In the genomic region with DNA sequence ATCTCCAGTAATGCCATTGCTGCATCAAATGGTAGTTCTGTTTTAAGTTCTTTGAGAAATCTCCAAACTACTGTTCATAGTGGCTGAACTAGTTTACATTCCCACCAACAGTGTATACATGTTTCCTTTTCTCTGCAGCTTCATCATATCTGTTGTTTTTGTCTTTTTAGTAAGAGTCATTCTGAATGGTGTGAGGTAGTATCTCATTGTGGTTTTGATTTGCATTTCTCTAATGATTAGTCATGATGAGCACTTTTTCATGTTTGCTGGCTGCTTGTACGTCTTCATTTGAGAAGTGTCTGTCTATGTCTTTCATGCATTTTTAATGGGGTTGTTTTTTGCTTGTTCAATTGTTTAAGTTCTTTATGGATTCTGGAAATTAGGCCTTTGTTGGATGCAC, we compare ENCODE assay signal across 18 cellular contexts. TPM values are rescaled to one million over a fixed set of nuclear protein-coding genes. Genes with fewer than 3 reads are reported as not detected.
DNase-seq lines count a peak whose midpoint lies in the region; ATAC-seq, FAIRE-seq and TF ChIP-seq lines count a peak whose summit lies in the region.
"Had no signal": no experiment of that assay in that cellular context is flagged by ENCODE, and none has a peak within 500 bp of the region (broad histone marks: within the 10 kb centered on the region; RNA-seq: fewer than 3 reads in every experiment).

No MANE protein-coding gene starts in this region.

- ATAC-seq in GM21381 (IDR thresholded peaks at IDR 0.05; ENCODE audit: unreplicated experiment) (peak; percentile 62), GM21723 (IDR thresholded peaks at IDR 0.05; ENCODE audit: unreplicated experiment) (no peak), HG02885 (IDR thresholded peaks at IDR 0.05; ENCODE audit: poor library complexity, unreplicated experiment) (no peak)
- ATAC-seq: pancreas had no signal

- TF ChIP-seq POLR2A in GM12892 (IDR thresholded peaks at IDR 0.05; ENCODE audit: low read depth, low read length) = no peak

- DNase-seq in GM12892 (ENCODE audit: insufficient read length) = no peak
- peak; percentile 10 for DNase-seq in fibroblast of mammary gland (ENCODE audit: low read depth)
- no peak for DNase-seq in SK-N-DZ (ENCODE audit: low spot score)
- DNase-seq in D341Med (ENCODE audit: low spot score) = no peak
- DNase-seq: activated gamma-delta T cell, GOT3, NCI-H1694 treated with DMSO at 0.1 percent for 48 hours, pancreas, Right ventricle myocardium superior, spleen, thyroid gland, WERI-Rb-1 had no signal

- peak overlapping the region; percentile 42 for H3K27ac Mint-ChIP-seq in T-helper 1 cell treated with Interleukin-12 subunit alpha and Interleukin-12 subunit beta and Interleukin-4 antibody, amounts not matched to agents 30 μg/mL and 1 μg/mL, for 36 hours

- peak; percentile 81 for FAIRE-seq in GM12892 (lab: Jason Lieb, UNC)
- FAIRE-seq: colon, pancreas had no signal

- no peak overlapping the region for H3K4me3 ChIP-seq in fibroblast of mammary gland (ENCODE audit: control insufficient read depth, low read depth, low read length)
- H3K4me3 ChIP-seq: pancreas, spleen, thyroid gland had no signal

- no peak for TF ChIP-seq CTCF in fibroblast of mammary gland (conservative IDR thresholded peaks at IDR 0.05; ENCODE audit: control insufficient read depth, insufficient read depth, low read depth, low read length)

- no peaks in the 10 kb centered on the region for H3K27me3 Mint-ChIP-seq in T-helper 1 cell treated with Interleukin-12 subunit alpha and Interleukin-12 subunit beta and Interleukin-4 antibody, amounts not matched to agents 30 μg/mL and 1 μg/mL, for 36 hours (ENCODE audit: low read depth)
- H3K27me3 Mint-ChIP-seq: IgD-negative memory B cell had no signal

- peaks cover 43% of the 10 kb centered on the region for H3K9me3 Mint-ChIP-seq in T-helper 1 cell treated with Interleukin-12 subunit alpha and Interleukin-12 subunit beta and Interleukin-4 antibody, amounts not matched to agents 30 μg/mL and 1 μg/mL, for 36 hours

- peak overlapping the region; percentile 12 for H3K4me3 Mint-ChIP-seq in T-helper 1 cell treated with Interleukin-12 subunit alpha and Interleukin-12 subunit beta and Interleukin-4 antibody, amounts not matched to agents 30 μg/mL and 1 μg/mL, for 36 hours

- peaks cover 7% of the 10 kb centered on the region for H3K4me1 Mint-ChIP-seq in T-helper 1 cell treated with Interleukin-12 subunit alpha and Interleukin-12 subunit beta and Interleukin-4 antibody, amounts not matched to agents 30 μg/mL and 1 μg/mL, for 36 hours (ENCODE audit: low read depth)

- H3K36me3 Mint-ChIP-seq in T-helper 1 cell treated with Interleukin-12 subunit alpha and Interleukin-12 subunit beta and Interleukin-4 antibody, amounts not matched to agents 30 μg/mL and 1 μg/mL, for 36 hours (ENCODE audit: low read depth) = peaks cover 16% of the 10 kb centered on the region

RNA-seq across cellular contexts. Expression of a gene that starts 10.2 kb away (rescaled TPM):
- polyA plus RNA-seq in GM12892 (2012; ENCODE audit: missing spikeins) = 273 TPM
- polyA plus RNA-seq in SK-N-DZ (2014; cell fraction: cytosol; rRNA removed) = not detected in 2 replicates
- polyA plus RNA-seq in SK-N-DZ (2014; cell fraction: nucleus; rRNA removed) = not detected in 2 replicates

RNA-seq across cellular contexts. Expression of a gene that starts 57.1 kb away (rescaled TPM):
- polyA plus RNA-seq in GM12892 (2012; ENCODE audit: missing spikeins) = 5.0 TPM
- 1.2 and 2.1 TPM in 2 replicates for polyA plus RNA-seq in SK-N-DZ (2014; cell fraction: cytosol; rRNA removed)
- 1.6 and 2.4 TPM in 2 replicates for polyA plus RNA-seq in SK-N-DZ (2014; cell fraction: nucleus; rRNA removed)
